Comparison of ENCODE assay signal across 22 cellular contexts in genomic region chr18:71221405-71221804, GRCh38.
"Had no signal": no experiment of that assay in that cellular context is flagged by ENCODE, and none has a peak within 500 bp of the region (broad histone marks: within the 10 kb centered on the region; RNA-seq: fewer than 3 reads in every experiment).

No MANE protein-coding gene starts in this region.

- H3K79me2 ChIP-seq: hepatocyte, parathyroid adenoma had no signal

- H3K9me3 ChIP-seq: gastrocnemius medialis, psoas muscle, sigmoid colon, thyroid gland, uterus had no signal

- H3K9ac ChIP-seq: parathyroid adenoma had no signal

- FAIRE-seq: endometrium, islet of Langerhans had no signal

- H3K4me1 ChIP-seq: gastrocnemius medialis, parathyroid adenoma, psoas muscle, sigmoid colon, thyroid gland, uterus had no signal

- H3K4me2 ChIP-seq: hepatocyte had no signal

- H3K4me3 ChIP-seq: coronary artery, gastrocnemius medialis, hepatocyte, lung, psoas muscle, sigmoid colon, skin epidermis, thyroid gland, uterus had no signal

- ATAC-seq: esophagus mucosa; gastrocnemius medialis; left ventricle myocardium superior; naive thymus-derived CD4-positive, alpha-beta T cell; psoas muscle; stimulated activated naive B cell treated with anti-CD40 and anti-IgM and Interleukin-4, amounts not matched to agents 10 μg/mL and 1 μg/mL and 100 μg/mL, for 72 hours; stimulated activated naive CD8-positive, alpha-beta T cell treated with anti-CD3 and anti-CD28 coated beads, Interleukin-15, amount 100 ng/mL, for 72 hours had no signal

- DNase-seq: effector memory CD4-positive, alpha-beta T cell; gastrocnemius medialis; left ventricle myocardium superior; mesendoderm; naive thymus-derived CD4-positive, alpha-beta T cell; nephron progenitor cell; psoas muscle; sigmoid colon; stimulated activated CD4-positive, alpha-beta T cell treated with anti-CD3 and anti-CD28 coated beads, Interleukin-2, amount 100 ng/mL, for 24 hours; stimulated activated CD4-positive, alpha-beta T cell treated with anti-CD3 and anti-CD28 coated beads, Interleukin-4, amount 100 ng/mL, for 4 hours; stimulated activated naive B cell treated with anti-CD40 and anti-IgM and Interleukin-4, amounts not matched to agents 10 μg/mL and 1 μg/mL and 100 μg/mL, for 72 hours; stimulated activated naive CD8-positive, alpha-beta T cell treated with anti-CD3 and anti-CD28 coated beads, Interleukin-15, amount 100 ng/mL, for 72 hours; thyroid gland; uterus had no signal

- H3K36me3 ChIP-seq: gastrocnemius medialis, sigmoid colon, thyroid gland, uterus had no signal

- H3K27me3 ChIP-seq: gastrocnemius medialis, hepatocyte, sigmoid colon, thyroid gland, uterus had no signal

- H2AFZ ChIP-seq: hepatocyte, parathyroid adenoma had no signal

- H3K27ac ChIP-seq: coronary artery, gastrocnemius medialis, hepatocyte, parathyroid adenoma, psoas muscle, sigmoid colon, skin epidermis, thyroid gland, uterus had no signal
